ENCODE assay signal across 8 cellular contexts in genomic region chr14:65413739-65414045, GRCh38. TPM values are rescaled to one million over a fixed set of nuclear protein-coding genes. Genes with fewer than 3 reads are reported as not detected.
DNase-seq lines count a peak whose midpoint lies in the region; ATAC-seq, FAIRE-seq and TF ChIP-seq lines count a peak whose summit lies in the region.

No MANE protein-coding gene starts in this region.

- peak; percentile 54 for FAIRE-seq in GM12892 (lab: Jason Lieb, UNC)

- H3K27ac ChIP-seq in SK-N-MC: peak overlapping the region; percentile 86

- no peak for TF ChIP-seq CTCF in retinal pigment epithelial cell (conservative IDR thresholded peaks at IDR 0.05; ENCODE audit: low read depth, low read length)

- peak overlapping the region; percentile 87 for H3K9ac ChIP-seq in SK-N-MC (ENCODE audit: insufficient read length)

- no peak for ATAC-seq in HG02759 (IDR thresholded peaks at IDR 0.05; ENCODE audit: unreplicated experiment)

- peak overlapping the region; percentile 96 for H3K4me3 ChIP-seq in SK-N-MC
- peak overlapping the region; percentile 70 for H3K4me3 ChIP-seq in retinal pigment epithelial cell (ENCODE audit: low read length)

- no peak for TF ChIP-seq POLR2A in GM12892 (IDR thresholded peaks at IDR 0.05; ENCODE audit: low read depth, low read length)

- DNase-seq in GM12892 (ENCODE audit: insufficient read length): no peak
- DNase-seq in SK-N-MC (ENCODE audit: low read depth, low spot score): no peak
- DNase-seq in fibroblast of peridontal ligament (ENCODE audit: extremely low read depth): peak; percentile 16
- DNase-seq in retinal pigment epithelial cell (ENCODE audit: low read depth): no peak
- no peak for DNase-seq in NK-92 treated with Interleukin-12 subunit alpha and Interleukin-12 subunit beta, amount 100 ng/mL, for 24 hours (lab: John Stamatoyannopoulos, UW)
- DNase-seq in COR-L47 (lab: John Stamatoyannopoulos, UW): no peak
- DNase-seq in Ammon's horn (ENCODE audit: low spot score): no peak

- H3K36me3 ChIP-seq in SK-N-MC (ENCODE audit: insufficient read depth, low read length): no peaks in the 10 kb centered on the region

- no peaks in the 10 kb centered on the region for H3K9me3 ChIP-seq in SK-N-MC (ENCODE audit: low read depth, low read length)

RNA-seq across cellular contexts. Expression of gene FUT8, which starts 1.2 kb away (rescaled TPM):
- 44.2 TPM for polyA plus RNA-seq in GM12892 (2012; ENCODE audit: missing spikeins)
